ENCODE assay signal across 22 cellular contexts in the genomic region with DNA sequence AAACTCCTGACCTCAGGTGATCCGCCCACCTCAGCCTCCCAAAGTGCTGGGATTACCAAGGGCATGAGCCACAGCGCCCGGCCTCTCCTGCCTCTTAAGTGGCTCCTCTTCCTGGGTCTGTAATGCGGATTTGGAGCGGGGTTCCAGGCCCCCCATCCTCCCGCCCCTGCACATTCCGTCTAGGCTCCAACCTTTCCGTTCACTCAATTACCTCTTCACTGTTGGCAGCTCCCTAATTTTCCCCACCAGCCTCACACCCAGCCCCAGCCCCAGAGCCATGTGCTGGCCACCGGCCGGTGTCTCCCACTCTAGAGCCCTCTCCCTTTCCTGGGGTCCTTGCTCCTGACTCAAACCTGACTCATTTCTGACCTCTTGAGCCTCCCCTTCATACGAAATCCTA.
"Had no signal": no experiment of that assay in that cellular context is flagged by ENCODE, and none has a peak within 500 bp of the region (broad histone marks: within the 10 kb centered on the region; RNA-seq: fewer than 3 reads in every experiment).

No MANE protein-coding gene starts in this region.

- DNase-seq: activated CD4-positive, alpha-beta T cell treated with anti-CD3 and anti-CD28 coated beads for 1 hour; activated effector memory CD4-positive, alpha-beta T cell treated with anti-CD3 and anti-CD28 coated beads, Interleukin-2, amount 50 U/mL, for 16 hours; activated naive CD4-positive, alpha-beta T cell treated with anti-CD3 and anti-CD28 coated beads, Interleukin-2, amount 50 U/mL, for 16 hours; activated T-cell treated with anti-CD3 and anti-CD28 coated beads, Interleukin-2, amount 50 U/mL, for 48 hours; anterior cingulate cortex; body of pancreas; effector memory CD4-positive, alpha-beta T cell; glutamatergic neuron; immature natural killer cell; kidney glomerular epithelial cell; naive thymus-derived CD8-positive, alpha-beta T cell; sigmoid colon; stimulated activated CD4-positive, alpha-beta T cell treated with anti-CD3 and anti-CD28 coated beads, Interleukin-4, amount 100 ng/mL, for 24 hours; stimulated activated naive CD8-positive, alpha-beta T cell treated with anti-CD3 and anti-CD28 coated beads, Interleukin-15, Interleukin-2, amounts not matched to agents 100 U/mL and 50 U/mL, for 24 hours; T-cell; WERI-Rb-1 had no signal

- H3K27me3 ChIP-seq: body of pancreas, cardiac muscle cell, esophagus muscularis mucosa, hepatocyte, left lung, sigmoid colon had no signal

- H3K36me3 ChIP-seq: WERI-Rb-1 had no signal

- H3K4me2 ChIP-seq: hepatocyte had no signal

- H3K9ac ChIP-seq: parathyroid adenoma had no signal

- H3K4me3 ChIP-seq: body of pancreas, cardiac muscle cell, esophagus muscularis mucosa, hepatocyte, left lung, lung, sigmoid colon had no signal

- H3K27ac ChIP-seq: body of pancreas, cardiac muscle cell, esophagus muscularis mucosa, hepatocyte, left lung, parathyroid adenoma, sigmoid colon, WERI-Rb-1 had no signal

- H3K9me3 ChIP-seq: body of pancreas, esophagus muscularis mucosa, left lung, sigmoid colon had no signal

- H2AFZ ChIP-seq: hepatocyte, parathyroid adenoma had no signal

- H3K79me2 ChIP-seq: parathyroid adenoma had no signal

- H3K4me1 ChIP-seq: left lung, parathyroid adenoma, sigmoid colon had no signal
